Comparison of ENCODE assay signal across 9 cellular contexts in the genomic region with DNA sequence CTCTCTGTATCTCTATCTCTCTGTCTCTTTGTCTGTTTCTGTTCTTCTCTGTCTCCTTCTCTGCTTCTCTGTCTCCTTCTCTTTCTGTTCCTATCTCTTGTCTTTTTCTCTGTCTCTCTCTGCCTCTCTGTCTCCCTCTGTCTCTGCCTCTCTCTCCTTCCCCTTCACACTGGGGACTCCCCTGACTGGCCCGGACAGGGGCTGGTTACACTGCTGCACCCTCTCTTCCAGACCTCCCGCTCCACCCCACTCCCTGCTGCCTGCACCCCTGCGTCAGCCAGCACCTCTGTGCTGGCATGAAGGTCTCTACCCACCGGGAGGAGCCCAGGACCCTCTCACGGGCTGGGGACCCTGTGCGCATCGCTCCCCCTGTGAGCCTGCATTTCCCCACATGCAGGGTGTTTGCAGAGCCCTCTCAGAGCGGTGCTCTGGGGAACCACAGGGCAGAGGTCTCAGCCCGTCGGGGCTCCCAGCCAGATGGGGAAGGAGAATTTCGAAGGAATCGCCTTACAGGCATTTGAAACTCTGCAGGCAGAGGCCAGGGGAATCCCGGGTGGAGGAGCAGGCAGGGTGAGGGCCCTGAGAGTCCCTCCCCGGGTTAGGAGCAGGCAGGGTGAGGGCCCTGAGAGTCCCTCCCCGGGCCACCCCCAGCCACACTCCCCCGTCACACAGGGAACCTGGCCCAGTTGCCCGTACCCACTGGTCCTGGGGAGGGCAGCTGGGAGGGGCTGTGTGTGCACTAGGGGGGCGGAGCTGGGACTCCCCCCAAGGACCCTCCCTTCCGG. TPM values are rescaled to one million over a fixed set of nuclear protein-coding genes. Genes with fewer than 3 reads are reported as not detected.
DNase-seq lines count a peak whose midpoint lies in the region; ATAC-seq, FAIRE-seq and TF ChIP-seq lines count a peak whose summit lies in the region.
"Had no signal": no experiment of that assay in that cellular context is flagged by ENCODE, and none has a peak within 500 bp of the region (broad histone marks: within the 10 kb centered on the region; RNA-seq: fewer than 3 reads in every experiment).

No MANE protein-coding gene starts in this region.

- TF ChIP-seq EP300 in GM12878 (IDR thresholded peaks at IDR 0.05; ENCODE audit: borderline replicate concordance in 1 of 2, control insufficient read depth in 1 of 2, low read depth in 2 of 2, low read length in 2 of 2) = no peak

- H3K27me3 ChIP-seq in GM12878 (replicated peaks in 1 of 2; ENCODE audit: control insufficient read depth in 2 of 2, insufficient read depth in 2 of 2, low read length in 1 of 2) (no peaks in the 10 kb centered on the region), spleen (replicated peaks in 1 of 7) (peaks cover 0 to 74% (median 42%) of the 10 kb centered on the region in 7 donors)

- intact Hi-C loops in GM12878 (cut with micrococcal nuclease; ENCODE audit: unreplicated experiment) = loop anchor here (2.0 kb wide), 1 partner anchor 18 kb away; no protein-coding TSS in a partner anchor
- intact Hi-C loops in spleen (cut with DNase I; ENCODE audit: low total_unique reads) = no loop called here

- BruUV-seq in GM12878 (replicated peaks; lab: Mats Ljungman, UMichigan) = no TSS peak

- peak; percentile 29 for DNase-seq in activated T-cell treated with anti-CD3 and anti-CD28 coated beads, Interleukin-2, amount 50 U/mL, for 1 hour
- DNase-seq in activated T-cell treated with anti-CD3 and anti-CD28 coated beads, Interleukin-2, amount 50 U/mL, for 48 hours = no peak
- DNase-seq in GM12878 (ENCODE audit: low read depth, low spot score) (no peak), spleen (peak; percentile 86), foreskin melanocyte (no peak)
- DNase-seq: activated CD8-positive, alpha-beta memory T cell treated with anti-CD3 and anti-CD28 coated beads for 24 hours had no signal

- 0 out of 6 replicates have a peak, but pooled peaks of 1 of the 3 experiments have one; percentile 6 for TF ChIP-seq CTCF in GM12878 (IDR thresholded peaks at IDR 0.05 in 2 of 3, conservative IDR thresholded peaks at IDR 0.05 in 1 of 3; ENCODE audit: control insufficient read depth in 2 of 3, extremely low read depth in 1 of 3, insufficient read depth in 1 of 3, low read depth in 3 of 3, low read length in 3 of 3)
- TF ChIP-seq CTCF in spleen (IDR thresholded peaks at IDR 0.05 in 8 of 11, conservative IDR thresholded peaks at IDR 0.05 in 3 of 11) = no peak

- in situ Hi-C loops in GM12878 (cut with MboI) = no loop called here

- ATAC-seq in HG03196 (IDR thresholded peaks at IDR 0.05; ENCODE audit: unreplicated experiment) (peak; percentile 34), GM12878 (peak; percentile 67), GM21390 (IDR thresholded peaks at IDR 0.05; ENCODE audit: unreplicated experiment) (no peak), HG03139 (IDR thresholded peaks at IDR 0.05; ENCODE audit: unreplicated experiment) (no peak)

- FAIRE-seq in GM12878 (lab: Jason Lieb, UNC) = no peak

- SMC1A ChIA-PET in GM12878 (lab: Charles Lee; ENCODE audit: uncharacterized antibody, unreplicated experiment) = interaction anchor here (1.0 to 5.2 kb wide), 3 partner anchors 17 to 21 kb away, joined by 3 to 30 read pairs (median 7); no protein-coding TSS in a partner anchor

- RAD21 ChIA-PET in GM12878 (lab: Charles Lee; ENCODE audit: unreplicated experiment) = interaction anchor here (1.0 to 1.2 kb wide), 4 partner anchors 17 to 122 kb away, joined by 3 to 8 read pairs (median 4); no protein-coding TSS in a partner anchor

- H3K9ac ChIP-seq in GM12878 (ENCODE audit: control insufficient read depth, insufficient read depth, low read length) = peak overlapping the region; percentile 51

- POLR2A ChIA-PET in GM12878 (lab: Charles Lee) = interaction anchor here (0.5 to 1.0 kb wide), 2 partner anchors 17 to 170 kb away, joined by 4 to 5 read pairs; no protein-coding TSS in a partner anchor

- CTCF ChIA-PET in GM12878 (lab: Yijun Ruan, JAX) = interaction anchor here (1.0 to 6.2 kb wide), 4 partner anchors 19 to 122 kb away, joined by 3 to 55 read pairs (median 4); no protein-coding TSS in a partner anchor

- H3K9me3 ChIP-seq in GM12878 (replicated peaks; ENCODE audit: control insufficient read depth, insufficient read depth, low read length) (no peaks in the 10 kb centered on the region), spleen (no peaks in the 10 kb centered on the region)

- peak overlapping the region; percentile 97 for H3K4me2 ChIP-seq in GM12878 (ENCODE audit: control insufficient read depth, insufficient read depth)

- TF ChIP-seq POLR2A in GM12878 (IDR thresholded peaks at IDR 0.05; ENCODE audit: low read depth, low read length) = no peak; the same call in 1 of the 2 replicates
- TF ChIP-seq POLR2A in spleen (IDR thresholded peaks at IDR 0.05) = no peak

- H3K27ac ChIP-seq in GM12878 (ENCODE audit: control insufficient read depth, insufficient read depth) = peak overlapping the region; percentile 84
- H3K27ac ChIP-seq in spleen = peak overlapping the region in 5 of 8 donors; percentile 51 to 86 (median 68)

- TF ChIP-seq RAD21 in GM12878 (IDR thresholded peaks at IDR 0.05; ENCODE audit: insufficient read depth, low read depth, low read length) = no peak

- no peaks in the 10 kb centered on the region for H3K36me3 ChIP-seq in GM12878 (ENCODE audit: control insufficient read depth in 2 of 2, insufficient read depth in 2 of 2, low read length in 1 of 2)
- H3K36me3 ChIP-seq in spleen = no peaks in the 10 kb centered on the region

- H3K4me3 ChIP-seq in GM12878 (peak overlapping the region; percentile 69), spleen (peak overlapping the region in 6 of 8 donors; percentile 17 to 63 (median 28))

- no peaks in the 10 kb centered on the region for H4K20me1 ChIP-seq in GM12878 (ENCODE audit: control insufficient read depth, insufficient read depth)

- H3K4me1 ChIP-seq in GM12878 (ENCODE audit: control insufficient read depth, insufficient read depth, low read length) (peaks cover 41% of the 10 kb centered on the region), spleen (peaks cover 19 to 80% (median 53%) of the 10 kb centered on the region in 6 donors)

- peak overlapping the region; percentile 74 for H2AFZ ChIP-seq in GM12878 (ENCODE audit: control insufficient read depth, low read depth, low read length)

- 0% methylated on average over 19 of the region's 19 CpGs for WGBS in GM12878 (ENCODE audit: insufficient coverage, insufficient replicate concordance, low lambda C conversion rate, missing lambda C conversion rate)
- 2 to 4% (median 3%) methylated on average over 12 to 19 of the region's 19 CpGs for WGBS in spleen, 5 donors

- no peaks in the 10 kb centered on the region for H3K79me2 ChIP-seq in GM12878 (ENCODE audit: control insufficient read depth, insufficient read depth, low read length)

TF ChIP-seq in GM12878, 131 proteins besides CTCF, POLR2A, EP300 and RAD21 (continues in another document):
- TF ChIP-seq CHD4 (IDR thresholded peaks at IDR 0.05) = no peak
- TF ChIP-seq YY1 (IDR thresholded peaks at IDR 0.05; ENCODE audit: low read depth, low read length) = no peak
- TF ChIP-seq NR2F1 (conservative IDR thresholded peaks at IDR 0.05) = peak; percentile 48; the same call in 1 of the 2 replicates
- peak; percentile 35 to 50; a peak in 3 of 4 replicates for TF ChIP-seq IKZF2 (IDR thresholded peaks at IDR 0.05)
- TF ChIP-seq, protein P1, sequence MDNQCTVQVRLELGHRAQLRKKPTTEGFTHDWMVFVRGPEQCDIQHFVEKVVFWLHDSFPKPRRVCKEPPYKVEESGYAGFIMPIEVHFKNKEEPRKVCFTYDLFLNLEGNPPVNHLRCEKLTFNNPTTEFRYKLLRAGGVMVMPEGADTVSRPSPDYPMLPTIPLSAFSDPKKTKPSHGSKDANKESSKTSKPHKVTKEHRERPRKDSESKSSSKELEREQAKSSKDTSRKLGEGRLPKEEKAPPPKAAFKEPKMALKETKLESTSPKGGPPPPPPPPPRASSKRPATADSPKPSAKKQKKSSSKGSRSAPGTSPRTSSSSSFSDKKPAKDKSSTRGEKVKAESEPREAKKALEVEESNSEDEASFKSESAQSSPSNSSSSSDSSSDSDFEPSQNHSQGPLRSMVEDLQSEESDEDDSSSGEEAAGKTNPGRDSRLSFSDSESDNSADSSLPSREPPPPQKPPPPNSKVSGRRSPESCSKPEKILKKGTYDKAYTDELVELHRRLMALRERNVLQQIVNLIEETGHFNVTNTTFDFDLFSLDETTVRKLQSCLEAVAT (IDR thresholded peaks at IDR 0.05) = peak; percentile 76; the same call in 1 of the 2 replicates
- no peak for TF ChIP-seq BRCA1 (IDR thresholded peaks at IDR 0.05; ENCODE audit: low read depth, low read length)
- TF ChIP-seq HDGF (IDR thresholded peaks at IDR 0.05) = peak; percentile 88
- TF ChIP-seq GATAD2B (conservative IDR thresholded peaks at IDR 0.05; ENCODE audit: low read depth) = 0 out of 2 replicates have a peak, but pooled peaks have one; percentile 45

RNA-seq across cellular contexts. Expression of a gene that starts 16.1 kb away (rescaled TPM):
- total RNA-seq in GM12878 (2013; cell fraction: nucleolus; rRNA removed) = 89.3 and 101 TPM in 2 replicates
- total RNA-seq in GM12878 (2014; rRNA removed) = 147 and 165 TPM in 2 replicates
- 65.3 and 81.4 TPM in 2 replicates for total RNA-seq in GM12878 (2014; rRNA removed; fragmentation: Illumina TruSeq; extraction: Trizol)
- total RNA-seq in GM12878 (2021) = 262 and 282 TPM in 2 replicates
- 129 TPM for polyA plus RNA-seq in GM12878 (2011; ENCODE audit: low read depth)
- 52.4 and 65.0 TPM in 2 replicates for polyA plus RNA-seq in GM12878 (2011; rRNA removed)
- 82.5 and 151 TPM in 2 replicates for polyA plus RNA-seq in GM12878 (2011; cell fraction: cytosol; rRNA removed)
- 292 and 390 TPM in 2 replicates for polyA plus RNA-seq in GM12878 (2011; cell fraction: nucleus; rRNA removed)
- polyA plus RNA-seq in GM12878 (2012) = 223 and 266 TPM in 2 replicates
- polyA plus RNA-seq in GM12878 (2014; fragmentation: Illumina TruSeq; extraction: Trizol) = 32.7 and 76.5 TPM in 2 replicates
- 10 to 100 TPM in 1 of 2 experiments, 1 to 10 TPM in 1; 6.7 to 24.0 TPM for polyA plus RNA-seq in GM12878 (2014; fragmentation: Nextera tagmentation; extraction: Ambion mirVana)
- 191 and 239 TPM in 2 replicates for polyA plus RNA-seq in GM12878 (2014; rRNA removed)
- polyA plus RNA-seq in GM12878 (2016; fragmentation: Nextera tagmentation; extraction: Ambion mirVana) = 10 to 100 TPM; 50.6 to 58.3 TPM
- polyA minus RNA-seq in GM12878 (2011; rRNA and poly(A)+ RNA removed) = 24.4 and 53.7 TPM in 2 replicates
- polyA minus RNA-seq in GM12878 (2011; cell fraction: cytosol; rRNA and poly(A)+ RNA removed) = 50.1 and 67.3 TPM in 2 replicates
- 29.3 and 52.0 TPM in 2 replicates for polyA minus RNA-seq in GM12878 (2011; cell fraction: nucleus; rRNA and poly(A)+ RNA removed)
- total RNA-seq in spleen = 100 to 1,000 TPM in 5 of 7 donors, 10 to 100 TPM in 2; 79.2 to 135 (median 107) TPM
- 10 to 100 TPM; 81.0 to 96.5 (median 88.9) TPM for polyA plus RNA-seq in spleen

Comparison
In these comparisons a context has a peak if more than half of its experiments do, and no peak if none do; other contexts are left out.
1. DNase-seq: peak in activated T-cell treated with anti-CD3 and anti-CD28 coated beads, Interleukin-2, amount 50 U/mL, for 1 hour (single experiment) and spleen (single experiment); none in activated T-cell treated with anti-CD3 and anti-CD28 coated beads, Interleukin-2, amount 50 U/mL, for 48 hours (0 of 2), GM12878 (single experiment) and foreskin melanocyte (single experiment).
2. ATAC-seq: peak in HG03196 (single experiment) and GM12878 (single experiment); none in GM21390 (single experiment) and HG03139 (single experiment).